ENCODE assay signal across 8 cellular contexts in genomic region chr16:19884611-19885455, GRCh38. TPM values are rescaled to one million over a fixed set of nuclear protein-coding genes. Genes with fewer than 3 reads are reported as not detected.
A peak's percentile ranks its signal among the peaks of the same experiment; 100 is the strongest.
DNase-seq lines count a peak whose midpoint lies in the region; ATAC-seq, FAIRE-seq and TF ChIP-seq lines count a peak whose summit lies in the region.

A gene with protein sequence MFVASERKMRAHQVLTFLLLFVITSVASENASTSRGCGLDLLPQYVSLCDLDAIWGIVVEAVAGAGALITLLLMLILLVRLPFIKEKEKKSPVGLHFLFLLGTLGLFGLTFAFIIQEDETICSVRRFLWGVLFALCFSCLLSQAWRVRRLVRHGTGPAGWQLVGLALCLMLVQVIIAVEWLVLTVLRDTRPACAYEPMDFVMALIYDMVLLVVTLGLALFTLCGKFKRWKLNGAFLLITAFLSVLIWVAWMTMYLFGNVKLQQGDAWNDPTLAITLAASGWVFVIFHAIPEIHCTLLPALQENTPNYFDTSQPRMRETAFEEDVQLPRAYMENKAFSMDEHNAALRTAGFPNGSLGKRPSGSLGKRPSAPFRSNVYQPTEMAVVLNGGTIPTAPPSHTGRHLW (minus strand): TSS chr16:19884848. CDS start chr16:19872845, 12,003 bp downstream.

- intact Hi-C loops in sigmoid colon (cut with DNase I), result loop anchor here (5.0 kb wide), 1 partner anchor 303 kb away; no protein-coding TSS in a partner anchor

- no peak for ATAC-seq in GM19351 (IDR thresholded peaks at IDR 0.05; ENCODE audit: unreplicated experiment)

- TF ChIP-seq POLR2A in sigmoid colon (IDR thresholded peaks at IDR 0.05), result no peak

- H3K4me3 ChIP-seq in brain microvascular endothelial cell (ENCODE audit: low read depth, low read length) (peak within 1 kb of the TSS; percentile 60), iPS-20b (ENCODE audit: low read length) (peak within 1 kb of the TSS; percentile 83), sigmoid colon (peak within 1 kb of the TSS; percentile 45 to 67 (median 58))

- 1% methylated on average over 85 of the region's 85 CpGs for WGBS in sigmoid colon, 2 donors

- no peak for TF ChIP-seq EP300 in sigmoid colon (IDR thresholded peaks at IDR 0.05)

- peak within 1 kb of the TSS; percentile 84 for H3K9ac ChIP-seq in iPS-20b (ENCODE audit: low read depth, low read length)

- H3K27me3 ChIP-seq in brain microvascular endothelial cell (replicated peaks), result no peaks in the 10 kb centered on the region
- peaks cover 13% of the 10 kb centered on the region for H3K27me3 ChIP-seq in iPS-20b (ENCODE audit: insufficient read depth, low read length)
- peaks cover 8 to 30% (median 29%) of the 10 kb centered on the region in 3 donors for H3K27me3 ChIP-seq in sigmoid colon

- no peak for TF ChIP-seq CTCF in brain microvascular endothelial cell (IDR thresholded peaks at IDR 0.05; ENCODE audit: low read depth, low read length, missing control alignments)
- TF ChIP-seq CTCF in sigmoid colon (IDR thresholded peaks at IDR 0.05), result no peak

- in situ Hi-C loops in brain microvascular endothelial cell (cut with HindIII; ENCODE audit: low pct_ligation_motif_present, low sequenced_read_pairs), result loop anchor here (25.0 kb wide), 1 partner anchor 148 kb away; no protein-coding TSS in a partner anchor

- H3K4me1 ChIP-seq in iPS-20b (ENCODE audit: insufficient read depth, low read length) (peaks cover 10% of the 10 kb centered on the region; the same call in 1 of the 2 replicates), sigmoid colon (peaks cover 0 to 31% (median 30%) of the 10 kb centered on the region in 4 donors)

- no peaks in the 10 kb centered on the region for H3K9me3 ChIP-seq in iPS-20b (ENCODE audit: insufficient read depth, low read depth, low read length)
- no peaks in the 10 kb centered on the region for H3K9me3 ChIP-seq in sigmoid colon

- DNase-seq in Ammon's horn (ENCODE audit: low spot score) (peak; percentile 73), HTR-8/SVneo (ENCODE audit: insufficient read length, low spot score) (peak; percentile 55), T-helper 9 cell (peak; percentile 41), brain microvascular endothelial cell (no peak), sigmoid colon (peak; percentile 77), SHP77 (lab: John Stamatoyannopoulos, UW) (no peak)

- H3K36me3 ChIP-seq in brain microvascular endothelial cell (replicated peaks) (no peaks in the 10 kb centered on the region), iPS-20b (ENCODE audit: insufficient read depth, low read depth, low read length) (peaks cover 11% of the 10 kb centered on the region), sigmoid colon (no peaks in the 10 kb centered on the region)

- no peak for FAIRE-seq in HTR-8/SVneo (lab: Jason Lieb, UNC)

- H3K27ac ChIP-seq in brain microvascular endothelial cell (no peak within 1 kb of the TSS), iPS-20b (ENCODE audit: low read length) (peak within 1 kb of the TSS; percentile 30), sigmoid colon (peak within 1 kb of the TSS; percentile 15 to 60 (median 45))

RNA-seq across cellular contexts. Expression of the gene that starts here (rescaled TPM):
- total RNA-seq in sigmoid colon, result 10 to 100 TPM in 3 of 4 donors, 1 to 10 TPM in 1; 6.7 to 20.6 (median 13.6) TPM
- polyA plus RNA-seq in sigmoid colon, result 1 to 10 TPM; 1.6 to 8.4 (median 8.1) TPM

Comparison
In these comparisons a context has a peak if more than half of its experiments do, and no peak if none do; other contexts are left out.
1. DNase-seq: peak in Ammon's horn (single experiment), HTR-8/SVneo (single experiment), T-helper 9 cell (single experiment) and sigmoid colon (single experiment); none in brain microvascular endothelial cell (single experiment) and SHP77 (0 of 2).
2. Peak in every context shown above with its lines, with median percentiles within 50 percentile points of each other: H3K4me3 ChIP-seq.